ENCODE assay signal across 8 cellular contexts in the genomic region with DNA sequence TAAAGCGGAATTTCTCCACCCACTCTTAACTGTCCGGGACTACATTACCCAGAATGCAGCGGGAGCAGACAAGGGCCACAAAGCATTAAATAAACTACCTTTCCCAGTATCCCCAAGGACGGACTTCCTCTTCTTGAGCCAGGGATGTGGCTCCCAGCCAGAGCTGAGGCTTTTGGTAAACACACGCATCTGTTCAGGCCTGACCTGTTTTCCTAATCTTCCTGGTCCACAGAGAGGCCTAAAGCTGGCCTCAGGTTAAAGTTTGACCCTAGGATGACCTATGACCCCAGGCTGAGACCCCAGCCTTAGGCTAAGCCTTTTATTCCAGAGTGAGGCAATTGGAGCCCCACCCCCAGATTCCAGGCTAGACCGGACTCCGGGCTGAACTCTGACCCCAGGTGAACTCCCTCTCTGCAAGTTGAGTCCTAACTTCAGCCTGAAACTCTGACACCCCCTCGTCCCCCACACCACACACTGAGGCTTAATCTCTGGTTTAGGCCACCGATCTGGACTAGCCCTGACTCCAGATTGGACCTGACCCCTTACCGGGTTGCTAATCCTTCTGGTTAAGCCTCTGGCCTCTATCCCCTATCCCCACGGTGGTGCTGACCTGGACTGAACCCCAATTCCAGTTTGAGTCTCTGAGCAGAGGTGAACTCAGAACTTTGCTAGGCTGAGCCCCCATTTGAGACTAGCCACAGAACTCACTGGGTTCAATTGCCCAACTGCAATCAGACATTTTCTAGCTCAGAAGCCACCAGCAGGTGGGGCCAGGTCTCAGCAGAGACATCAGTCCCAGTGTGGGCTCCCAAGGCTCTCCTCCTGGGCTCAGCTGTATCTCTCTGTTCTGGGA. TPM values are rescaled to one million over a fixed set of nuclear protein-coding genes. Genes with fewer than 3 reads are reported as not detected.
A peak's percentile ranks its signal among the peaks of the same experiment; 100 is the strongest.
DNase-seq lines count a peak whose midpoint lies in the region; ATAC-seq and TF ChIP-seq lines count a peak whose summit lies in the region.

No MANE protein-coding gene starts in this region.

- H3K27me3 ChIP-seq in uterus: no peaks in the 10 kb centered on the region

- H3K4me1 Mint-ChIP-seq in activated naive CD8-positive, alpha-beta T cell (ENCODE audit: low read depth): peaks cover 32% of the 10 kb centered on the region

- H3K4me3 ChIP-seq in GM12875 (ENCODE audit: low read depth, low read length) (no peak overlapping the region), uterus (peak overlapping the region; percentile 8 to 35)

- peaks cover 2% of the 10 kb centered on the region for H3K36me3 Mint-ChIP-seq in activated naive CD8-positive, alpha-beta T cell

- peak overlapping the region; percentile 97 for H3K4me3 Mint-ChIP-seq in activated naive CD8-positive, alpha-beta T cell

- peak; percentile 72 for TF ChIP-seq CTCF in GM12875 (IDR thresholded peaks at IDR 0.05; ENCODE audit: borderline replicate concordance, insufficient read depth, low read depth, low read length)
- TF ChIP-seq CTCF in uterus (IDR thresholded peaks at IDR 0.05): peak; percentile 41 to 66 (median 58)

- H3K27me3 Mint-ChIP-seq in activated naive CD8-positive, alpha-beta T cell: no peaks in the 10 kb centered on the region

- DNase-seq in SKM-1 (lab: John Stamatoyannopoulos, UW; ENCODE audit: unreplicated experiment): peak; percentile 71
- peak; percentile 95 for DNase-seq in Right ventricle myocardium superior
- DNase-seq in pons (ENCODE audit: low spot score): peak; percentile 83
- DNase-seq in uterus: peak; percentile 94 to 99

- H3K27ac ChIP-seq in KOPT-K1 (ENCODE audit: low read depth, low read length, poor library complexity, severe bottlenecking) (peak overlapping the region; percentile 65), uterus (peak overlapping the region; percentile 87 to 99)

- TF ChIP-seq POLR2A in uterus (IDR thresholded peaks at IDR 0.05): peak; percentile 12 to 55

- H3K4me1 ChIP-seq in uterus: peaks cover 0 to 22% of the 10 kb centered on the region in 2 donors

- H3K9me3 ChIP-seq in KOPT-K1 (ENCODE audit: insufficient read depth, low read length, poor library complexity, severe bottlenecking) (no peaks in the 10 kb centered on the region), uterus (no peaks in the 10 kb centered on the region)

- H3K36me3 ChIP-seq in KOPT-K1 (ENCODE audit: insufficient read depth, low read length): peaks cover 8% of the 10 kb centered on the region; the same call in 1 of the 2 replicates
- H3K36me3 ChIP-seq in uterus: no peaks in the 10 kb centered on the region

- H3K9me3 Mint-ChIP-seq in activated naive CD8-positive, alpha-beta T cell (ENCODE audit: low read depth): no peaks in the 10 kb centered on the region

- intact Hi-C loops in Right ventricle myocardium superior (cut with DNase I) (loop anchor here (5.0 kb wide), 1 partner anchor 124 kb away; no protein-coding TSS in a partner anchor), uterus (cut with DNase I; ENCODE audit: low total_unique reads) (no loop called here)

- peak overlapping the region; percentile 97 for H3K27ac Mint-ChIP-seq in activated naive CD8-positive, alpha-beta T cell

- ATAC-seq in Right ventricle myocardium superior (ENCODE audit: poor library complexity) (peak; percentile 48), GM21381 (IDR thresholded peaks at IDR 0.05; ENCODE audit: unreplicated experiment) (no peak)

RNA-seq across cellular contexts. Expression of a gene that starts 0.7 kb away (rescaled TPM):
- total RNA-seq in Right ventricle myocardium superior (22.2 TPM), uterus (100 to 1,000 TPM in 2 of 4 donors, 10 to 100 TPM in 2; 38.6 to 147 (median 111) TPM)

RNA-seq across cellular contexts. Expression of a gene that starts 1.4 kb away (rescaled TPM):
- total RNA-seq in Right ventricle myocardium superior: 133 TPM
- total RNA-seq in uterus: 100 to 1,000 TPM in 1 of 4 donors, 10 to 100 TPM in 3; 36.0 to 144 (median 48.2) TPM

RNA-seq across cellular contexts. Expression of a gene that starts 17.6 kb away (rescaled TPM):
- total RNA-seq in Right ventricle myocardium superior: 308 TPM
- 1,000 to 10,000 TPM in 1 of 4 donors, 100 to 1,000 TPM in 2, 10 to 100 TPM in 1; 45.4 to 1,093 (median 422) TPM for total RNA-seq in uterus

RNA-seq across cellular contexts. Expression of a gene that starts 29.1 kb away (rescaled TPM):
- total RNA-seq in Right ventricle myocardium superior: not detected
- 1 to 10 TPM in 2 of 4 donors, not detected in 2; 1.0 to 5.4 TPM for total RNA-seq in uterus

RNA-seq across cellular contexts. Expression of a gene that starts 34.4 kb away (rescaled TPM):
- total RNA-seq in Right ventricle myocardium superior (2.8 TPM), uterus (1 to 10 TPM in 3 of 4 donors, under 1 TPM in 1; 0.29 to 7.9 (median 4.6) TPM)
